Comparison of ENCODE assay signal across 1 cellular context in the genomic region with DNA sequence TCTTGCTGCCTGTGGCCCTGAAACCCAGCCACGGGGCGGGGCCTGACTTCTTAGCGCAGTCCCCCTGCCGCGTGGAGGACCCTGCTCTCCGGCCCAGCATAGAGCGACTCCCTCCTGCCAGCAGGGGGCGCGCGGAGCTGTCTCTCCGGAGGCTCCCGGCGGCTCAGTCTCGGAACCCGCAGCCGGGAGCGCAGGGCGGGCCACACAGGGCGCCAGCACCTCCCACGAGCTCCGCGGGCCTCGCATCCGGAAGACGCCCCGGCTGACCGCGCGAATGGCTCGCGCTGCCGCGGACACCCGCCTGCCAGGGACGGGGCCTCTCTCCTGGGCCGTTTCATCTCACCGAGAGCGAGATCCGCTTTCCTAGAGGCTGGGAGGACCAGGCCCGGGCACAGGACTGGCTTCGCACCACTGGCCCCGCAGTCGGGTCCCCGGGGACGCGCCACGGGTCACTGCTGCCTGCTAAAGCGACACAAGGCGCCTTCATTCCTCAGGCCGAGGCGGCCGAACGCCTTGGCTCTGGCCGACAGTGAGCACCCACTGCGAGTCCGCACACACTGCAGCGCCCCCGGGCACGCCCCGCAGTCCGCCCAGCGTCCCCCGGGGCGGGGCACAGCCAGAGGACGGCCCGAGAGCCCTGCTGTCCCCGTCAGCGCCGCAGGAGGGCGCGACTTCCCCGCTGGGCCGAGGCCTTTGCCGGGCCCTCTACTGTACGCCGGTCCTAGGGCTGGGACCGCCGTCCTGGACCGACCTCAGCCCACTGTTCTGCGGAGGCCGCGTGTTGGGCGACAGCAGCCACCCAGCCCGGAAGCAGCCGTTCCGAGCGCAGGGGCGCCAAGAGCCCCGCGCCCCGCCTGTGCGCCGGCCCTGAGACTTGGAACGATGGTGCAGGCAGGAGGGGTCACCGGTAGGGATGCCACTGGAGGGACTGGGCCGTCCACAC.
TF ChIP-seq lines count a peak whose summit lies in the region.

No MANE protein-coding gene starts in this region.

TF ChIP-seq in HepG2, 621 proteins besides CTCF, POLR2A, EP300 and RAD21 (continued from another document and continues in another):
- TF ChIP-seq RFXANK (CRISPR knock-in tag; IDR thresholded peaks at IDR 0.05): peak; percentile 23; the same call in 1 of the 2 replicates
- peak; percentile 8; the same call in 1 of the 3 replicates for TF ChIP-seq MXI1 (IDR thresholded peaks at IDR 0.05; ENCODE audit: borderline replicate concordance, low read depth, low read length)
- TF ChIP-seq HHEX (CRISPR knock-in tag; IDR thresholded peaks at IDR 0.05): no peak
- TF ChIP-seq, protein P1, sequence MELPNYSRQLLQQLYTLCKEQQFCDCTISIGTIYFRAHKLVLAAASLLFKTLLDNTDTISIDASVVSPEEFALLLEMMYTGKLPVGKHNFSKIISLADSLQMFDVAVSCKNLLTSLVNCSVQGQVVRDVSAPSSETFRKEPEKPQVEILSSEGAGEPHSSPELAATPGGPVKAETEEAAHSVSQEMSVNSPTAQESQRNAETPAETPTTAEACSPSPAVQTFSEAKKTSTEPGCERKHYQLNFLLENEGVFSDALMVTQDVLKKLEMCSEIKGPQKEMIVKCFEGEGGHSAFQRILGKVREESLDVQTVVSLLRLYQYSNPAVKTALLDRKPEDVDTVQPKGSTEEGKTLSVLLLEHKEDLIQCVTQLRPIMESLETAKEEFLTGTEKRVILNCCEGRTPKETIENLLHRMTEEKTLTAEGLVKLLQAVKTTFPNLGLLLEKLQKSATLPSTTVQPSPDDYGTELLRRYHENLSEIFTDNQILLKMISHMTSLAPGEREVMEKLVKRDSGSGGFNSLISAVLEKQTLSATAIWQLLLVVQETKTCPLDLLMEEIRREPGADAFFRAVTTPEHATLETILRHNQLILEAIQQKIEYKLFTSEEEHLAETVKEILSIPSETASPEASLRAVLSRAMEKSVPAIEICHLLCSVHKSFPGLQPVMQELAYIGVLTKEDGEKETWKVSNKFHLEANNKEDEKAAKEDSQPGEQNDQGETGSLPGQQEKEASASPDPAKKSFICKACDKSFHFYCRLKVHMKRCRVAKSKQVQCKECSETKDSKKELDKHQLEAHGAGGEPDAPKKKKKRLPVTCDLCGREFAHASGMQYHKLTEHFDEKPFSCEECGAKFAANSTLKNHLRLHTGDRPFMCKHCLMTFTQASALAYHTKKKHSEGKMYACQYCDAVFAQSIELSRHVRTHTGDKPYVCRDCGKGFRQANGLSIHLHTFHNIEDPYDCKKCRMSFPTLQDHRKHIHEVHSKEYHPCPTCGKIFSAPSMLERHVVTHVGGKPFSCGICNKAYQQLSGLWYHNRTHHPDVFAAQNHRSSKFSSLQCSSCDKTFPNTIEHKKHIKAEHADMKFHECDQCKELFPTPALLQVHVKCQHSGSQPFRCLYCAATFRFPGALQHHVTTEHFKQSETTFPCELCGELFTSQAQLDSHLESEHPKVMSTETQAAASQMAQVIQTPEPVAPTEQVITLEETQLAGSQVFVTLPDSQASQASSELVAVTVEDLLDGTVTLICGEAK (IDR thresholded peaks at IDR 0.05): no peak
- TF ChIP-seq, protein P1 (CRISPR knock-in tag; IDR thresholded peaks at IDR 0.05): peak; percentile 61; the same call in 1 of the 2 replicates
- TF ChIP-seq DMAP1 (CRISPR knock-in tag; IDR thresholded peaks at IDR 0.05): peak; percentile 71; the same call in 1 of the 2 replicates
- TF ChIP-seq SMC3 (IDR thresholded peaks at IDR 0.05; ENCODE audit: low read length): peak; percentile 23; the same call in 1 of the 2 replicates
- peak; percentile 97 for TF ChIP-seq ZNF230 (CRISPR knock-in tag; IDR thresholded peaks at IDR 0.05)
- TF ChIP-seq ZNF547 (CRISPR knock-in tag; IDR thresholded peaks at IDR 0.05): peak; percentile 88; the same call in 1 of the 2 replicates
- TF ChIP-seq TP53 (CRISPR knock-in tag; conservative IDR thresholded peaks at IDR 0.05): no peak
- TF ChIP-seq REPIN1 (CRISPR knock-in tag; IDR thresholded peaks at IDR 0.05; ENCODE audit: borderline replicate concordance, low read depth): peak; percentile 79
- TF ChIP-seq, protein P2, sequence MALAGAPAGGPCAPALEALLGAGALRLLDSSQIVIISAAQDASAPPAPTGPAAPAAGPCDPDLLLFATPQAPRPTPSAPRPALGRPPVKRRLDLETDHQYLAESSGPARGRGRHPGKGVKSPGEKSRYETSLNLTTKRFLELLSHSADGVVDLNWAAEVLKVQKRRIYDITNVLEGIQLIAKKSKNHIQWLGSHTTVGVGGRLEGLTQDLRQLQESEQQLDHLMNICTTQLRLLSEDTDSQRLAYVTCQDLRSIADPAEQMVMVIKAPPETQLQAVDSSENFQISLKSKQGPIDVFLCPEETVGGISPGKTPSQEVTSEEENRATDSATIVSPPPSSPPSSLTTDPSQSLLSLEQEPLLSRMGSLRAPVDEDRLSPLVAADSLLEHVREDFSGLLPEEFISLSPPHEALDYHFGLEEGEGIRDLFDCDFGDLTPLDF (CRISPR knock-in tag; IDR thresholded peaks at IDR 0.05): 0 out of 2 replicates have a peak, but pooled peaks have one; percentile 25
- TF ChIP-seq, protein P3, sequence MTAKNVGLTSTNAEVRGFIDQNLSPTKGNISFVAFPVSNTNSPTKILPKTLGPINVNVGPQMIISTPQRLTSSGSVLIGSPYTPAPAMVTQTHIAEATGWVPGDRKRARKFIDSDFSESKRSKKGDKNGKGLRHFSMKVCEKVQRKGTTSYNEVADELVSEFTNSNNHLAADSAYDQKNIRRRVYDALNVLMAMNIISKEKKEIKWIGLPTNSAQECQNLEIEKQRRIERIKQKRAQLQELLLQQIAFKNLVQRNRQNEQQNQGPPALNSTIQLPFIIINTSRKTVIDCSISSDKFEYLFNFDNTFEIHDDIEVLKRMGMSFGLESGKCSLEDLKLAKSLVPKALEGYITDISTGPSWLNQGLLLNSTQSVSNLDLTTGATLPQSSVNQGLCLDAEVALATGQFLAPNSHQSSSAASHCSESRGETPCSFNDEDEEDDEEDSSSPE (CRISPR knock-in tag; IDR thresholded peaks at IDR 0.05): no peak; the same call in 1 of the 2 replicates
- no peak for TF ChIP-seq PPARG (CRISPR knock-in tag; conservative IDR thresholded peaks at IDR 0.05)
- TF ChIP-seq, protein P4, sequence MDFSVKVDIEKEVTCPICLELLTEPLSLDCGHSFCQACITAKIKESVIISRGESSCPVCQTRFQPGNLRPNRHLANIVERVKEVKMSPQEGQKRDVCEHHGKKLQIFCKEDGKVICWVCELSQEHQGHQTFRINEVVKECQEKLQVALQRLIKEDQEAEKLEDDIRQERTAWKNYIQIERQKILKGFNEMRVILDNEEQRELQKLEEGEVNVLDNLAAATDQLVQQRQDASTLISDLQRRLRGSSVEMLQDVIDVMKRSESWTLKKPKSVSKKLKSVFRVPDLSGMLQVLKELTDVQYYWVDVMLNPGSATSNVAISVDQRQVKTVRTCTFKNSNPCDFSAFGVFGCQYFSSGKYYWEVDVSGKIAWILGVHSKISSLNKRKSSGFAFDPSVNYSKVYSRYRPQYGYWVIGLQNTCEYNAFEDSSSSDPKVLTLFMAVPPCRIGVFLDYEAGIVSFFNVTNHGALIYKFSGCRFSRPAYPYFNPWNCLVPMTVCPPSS (IDR thresholded peaks at IDR 0.05): no peak
- TF ChIP-seq ZNF724P (CRISPR knock-in tag; IDR thresholded peaks at IDR 0.05; ENCODE audit: borderline replicate concordance): 0 out of 2 replicates have a peak, but pooled peaks have one; percentile 25
- TF ChIP-seq ZNF329 (CRISPR knock-in tag; IDR thresholded peaks at IDR 0.05; ENCODE audit: low read depth): peak; percentile 37; the same call in 1 of the 2 replicates
- TF ChIP-seq, protein P5, sequence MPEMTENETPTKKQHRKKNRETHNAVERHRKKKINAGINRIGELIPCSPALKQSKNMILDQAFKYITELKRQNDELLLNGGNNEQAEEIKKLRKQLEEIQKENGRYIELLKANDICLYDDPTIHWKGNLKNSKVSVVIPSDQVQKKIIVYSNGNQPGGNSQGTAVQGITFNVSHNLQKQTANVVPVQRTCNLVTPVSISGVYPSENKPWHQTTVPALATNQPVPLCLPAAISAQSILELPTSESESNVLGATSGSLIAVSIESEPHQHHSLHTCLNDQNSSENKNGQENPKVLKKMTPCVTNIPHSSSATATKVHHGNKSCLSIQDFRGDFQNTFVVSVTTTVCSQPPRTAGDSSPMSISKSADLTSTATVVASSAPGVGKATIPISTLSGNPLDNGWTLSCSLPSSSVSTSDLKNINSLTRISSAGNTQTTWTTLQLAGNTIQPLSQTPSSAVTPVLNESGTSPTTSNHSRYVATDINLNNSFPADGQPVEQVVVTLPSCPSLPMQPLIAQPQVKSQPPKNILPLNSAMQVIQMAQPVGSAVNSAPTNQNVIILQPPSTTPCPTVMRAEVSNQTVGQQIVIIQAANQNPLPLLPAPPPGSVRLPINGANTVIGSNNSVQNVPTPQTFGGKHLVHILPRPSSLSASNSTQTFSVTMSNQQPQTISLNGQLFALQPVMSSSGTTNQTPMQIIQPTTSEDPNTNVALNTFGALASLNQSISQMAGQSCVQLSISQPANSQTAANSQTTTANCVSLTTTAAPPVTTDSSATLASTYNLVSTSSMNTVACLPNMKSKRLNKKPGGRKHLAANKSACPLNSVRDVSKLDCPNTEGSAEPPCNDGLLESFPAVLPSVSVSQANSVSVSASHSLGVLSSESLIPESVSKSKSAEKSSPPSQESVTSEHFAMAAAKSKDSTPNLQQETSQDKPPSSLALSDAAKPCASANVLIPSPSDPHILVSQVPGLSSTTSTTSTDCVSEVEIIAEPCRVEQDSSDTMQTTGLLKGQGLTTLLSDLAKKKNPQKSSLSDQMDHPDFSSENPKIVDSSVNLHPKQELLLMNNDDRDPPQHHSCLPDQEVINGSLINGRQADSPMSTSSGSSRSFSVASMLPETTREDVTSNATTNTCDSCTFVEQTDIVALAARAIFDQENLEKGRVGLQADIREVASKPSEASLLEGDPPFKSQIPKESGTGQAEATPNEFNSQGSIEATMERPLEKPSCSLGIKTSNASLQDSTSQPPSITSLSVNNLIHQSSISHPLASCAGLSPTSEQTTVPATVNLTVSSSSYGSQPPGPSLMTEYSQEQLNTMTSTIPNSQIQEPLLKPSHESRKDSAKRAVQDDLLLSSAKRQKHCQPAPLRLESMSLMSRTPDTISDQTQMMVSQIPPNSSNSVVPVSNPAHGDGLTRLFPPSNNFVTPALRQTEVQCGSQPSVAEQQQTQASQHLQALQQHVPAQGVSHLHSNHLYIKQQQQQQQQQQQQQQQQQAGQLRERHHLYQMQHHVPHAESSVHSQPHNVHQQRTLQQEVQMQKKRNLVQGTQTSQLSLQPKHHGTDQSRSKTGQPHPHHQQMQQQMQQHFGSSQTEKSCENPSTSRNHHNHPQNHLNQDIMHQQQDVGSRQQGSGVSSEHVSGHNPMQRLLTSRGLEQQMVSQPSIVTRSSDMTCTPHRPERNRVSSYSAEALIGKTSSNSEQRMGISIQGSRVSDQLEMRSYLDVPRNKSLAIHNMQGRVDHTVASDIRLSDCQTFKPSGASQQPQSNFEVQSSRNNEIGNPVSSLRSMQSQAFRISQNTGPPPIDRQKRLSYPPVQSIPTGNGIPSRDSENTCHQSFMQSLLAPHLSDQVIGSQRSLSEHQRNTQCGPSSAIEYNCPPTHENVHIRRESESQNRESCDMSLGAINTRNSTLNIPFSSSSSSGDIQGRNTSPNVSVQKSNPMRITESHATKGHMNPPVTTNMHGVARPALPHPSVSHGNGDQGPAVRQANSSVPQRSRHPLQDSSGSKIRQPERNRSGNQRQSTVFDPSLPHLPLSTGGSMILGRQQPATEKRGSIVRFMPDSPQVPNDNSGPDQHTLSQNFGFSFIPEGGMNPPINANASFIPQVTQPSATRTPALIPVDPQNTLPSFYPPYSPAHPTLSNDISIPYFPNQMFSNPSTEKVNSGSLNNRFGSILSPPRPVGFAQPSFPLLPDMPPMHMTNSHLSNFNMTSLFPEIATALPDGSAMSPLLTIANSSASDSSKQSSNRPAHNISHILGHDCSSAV (CRISPR knock-in tag; IDR thresholded peaks at IDR 0.05; ENCODE audit: borderline replicate concordance): 0 out of 2 replicates have a peak, but pooled peaks have one; percentile 32
- peak; percentile 75 for TF ChIP-seq ZSCAN21 (CRISPR knock-in tag; IDR thresholded peaks at IDR 0.05; ENCODE audit: borderline replicate concordance)
- TF ChIP-seq ZNF746 (CRISPR knock-in tag; IDR thresholded peaks at IDR 0.05): no peak
- 0 out of 2 replicates have a peak, but pooled peaks have one; percentile 1 for TF ChIP-seq SIN3B (IDR thresholded peaks at IDR 0.05; ENCODE audit: low read length)
- TF ChIP-seq ZNF160 (CRISPR knock-in tag; IDR thresholded peaks at IDR 0.05): peak; percentile 32; the same call in 1 of the 2 replicates
- TF ChIP-seq, protein P6, sequence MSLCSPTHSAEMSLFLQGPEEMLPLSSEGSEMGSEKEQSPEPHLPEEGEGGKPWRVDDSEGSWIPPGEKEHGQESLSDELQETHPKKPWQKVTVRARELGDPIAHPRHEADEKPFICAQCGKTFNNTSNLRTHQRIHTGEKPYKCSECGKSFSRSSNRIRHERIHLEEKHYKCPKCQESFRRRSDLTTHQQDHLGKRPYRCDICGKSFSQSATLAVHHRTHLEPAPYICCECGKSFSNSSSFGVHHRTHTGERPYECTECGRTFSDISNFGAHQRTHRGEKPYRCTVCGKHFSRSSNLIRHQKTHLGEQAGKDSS (CRISPR knock-in tag; IDR thresholded peaks at IDR 0.05; ENCODE audit: borderline replicate concordance, low read depth): no peak; the same call in 1 of the 2 replicates
- TF ChIP-seq NONO (IDR thresholded peaks at IDR 0.05): no peak
- TF ChIP-seq NONO (CRISPR knock-in tag; conservative IDR thresholded peaks at IDR 0.05): peak; percentile 72
- peak; percentile 61 for TF ChIP-seq IKZF4 (CRISPR knock-in tag; IDR thresholded peaks at IDR 0.05; ENCODE audit: borderline replicate concordance, low read depth, not compliant biosample characterization)
- no peak for TF ChIP-seq REL (CRISPR knock-in tag; conservative IDR thresholded peaks at IDR 0.05)
- TF ChIP-seq ZNF263 (CRISPR knock-in tag; IDR thresholded peaks at IDR 0.05): 0 out of 2 replicates have a peak, but pooled peaks have one; percentile 31
- peak; percentile 86; the same call in 1 of the 2 replicates for TF ChIP-seq ZBTB42 (CRISPR knock-in tag; IDR thresholded peaks at IDR 0.05)
